In the genomic region with DNA sequence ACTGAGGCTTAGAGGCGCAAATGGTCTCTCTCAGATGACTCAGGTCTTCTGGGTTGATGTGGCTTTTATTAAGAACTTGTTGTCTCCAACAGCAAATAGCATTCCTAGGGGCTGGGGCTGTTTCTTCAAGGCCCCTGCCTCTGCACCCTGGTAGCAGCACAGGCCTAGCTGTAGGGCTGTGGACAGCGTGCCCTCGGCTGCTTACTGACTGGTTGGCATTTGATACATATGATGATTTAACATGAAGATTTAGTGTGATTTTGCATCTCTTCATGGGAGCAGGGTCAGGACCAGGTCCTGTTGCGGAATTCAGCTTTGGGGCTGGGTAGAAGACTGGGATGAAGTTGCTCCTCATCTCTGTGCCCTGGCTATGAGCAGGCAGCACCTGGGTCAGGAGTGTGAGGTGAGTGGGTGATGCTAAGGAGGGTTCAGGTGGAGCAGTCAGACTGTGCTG, we compare ENCODE assay signal across 9 cellular contexts. TPM values are rescaled to one million over a fixed set of nuclear protein-coding genes. Genes with fewer than 3 reads are reported as not detected.
A peak's percentile ranks its signal among the peaks of the same experiment; 100 is the strongest.
DNase-seq lines count a peak whose midpoint lies in the region; ATAC-seq and TF ChIP-seq lines count a peak whose summit lies in the region.
"Had no signal": no experiment of that assay in that cellular context is flagged by ENCODE, and none has a peak within 500 bp of the region (broad histone marks: within the 10 kb centered on the region; RNA-seq: fewer than 3 reads in every experiment).

No MANE protein-coding gene starts in this region.

- H3K27me3 ChIP-seq in GM23338 (ENCODE audit: insufficient read depth) (no peaks in the 10 kb centered on the region), Peyer's patch (no peaks in the 10 kb centered on the region), trophoblast cell (ENCODE audit: insufficient read depth, low read length) (no peaks in the 10 kb centered on the region), ovary (no peaks in the 10 kb centered on the region)

- H2BK5ac ChIP-seq in trophoblast cell (ENCODE audit: low read depth, low read length, poor library complexity), result peak overlapping the region; percentile 99

- H3K36me3 ChIP-seq in GM23338 (ENCODE audit: insufficient read depth) (no peaks in the 10 kb centered on the region), Peyer's patch (no peaks in the 10 kb centered on the region), trophoblast cell (ENCODE audit: control insufficient read depth in 1 of 2, insufficient read depth in 2 of 2, low read length in 2 of 2) (no peaks in the 10 kb centered on the region), ovary (no peaks in the 10 kb centered on the region)

- intact Hi-C loops in ovary (cut with DNase I), result no loop called here

- H3K9me3 ChIP-seq in Peyer's patch (no peaks in the 10 kb centered on the region), trophoblast cell (ENCODE audit: insufficient read depth, low read depth, low read length) (no peaks in the 10 kb centered on the region), ovary (no peaks in the 10 kb centered on the region)

- no peaks in the 10 kb centered on the region for H3F3A ChIP-seq in GM23338 (replicated peaks; ENCODE audit: low read depth)

- H2BK120ac ChIP-seq in trophoblast cell (ENCODE audit: insufficient read depth, low read length, poor library complexity), result peak overlapping the region; percentile 89

- H3K4ac ChIP-seq in trophoblast cell (ENCODE audit: low read depth, low read length), result peak overlapping the region; percentile 10

- peaks cover 54% of the 10 kb centered on the region for H3K4me1 Mint-ChIP-seq in GM23338

- no peak for TF ChIP-seq CTCF in GM23338 (conservative IDR thresholded peaks at IDR 0.05; ENCODE audit: low read depth in 2 of 2)
- no peak for TF ChIP-seq CTCF in Peyer's patch (IDR thresholded peaks at IDR 0.05)
- no peak for TF ChIP-seq CTCF in coronary artery (IDR thresholded peaks at IDR 0.05)
- TF ChIP-seq CTCF in ovary (IDR thresholded peaks at IDR 0.05), result no peak

- no peak for TF ChIP-seq POLR2A in Peyer's patch (IDR thresholded peaks at IDR 0.05)
- no peak for TF ChIP-seq POLR2A in ovary (IDR thresholded peaks at IDR 0.05)

- WGBS in trophoblast cell (ENCODE audit: extremely low coverage, insufficient coverage, insufficient read length), result no CpG with 5 or more reads among the region's 4 CpGs
- 95 to 99% (median 95%) methylated on average over 4 of the region's 4 CpGs for WGBS in ovary, 3 donors

- H3K4me2 ChIP-seq in GM23338, result peak overlapping the region; percentile 46; the same call in 1 of the 2 replicates
- H3K4me2 ChIP-seq in trophoblast cell (ENCODE audit: low read length), result peak overlapping the region; percentile 33

- H3K23ac ChIP-seq in trophoblast cell (ENCODE audit: low read length), result no peak overlapping the region

- H3K9me3 Mint-ChIP-seq in GM23338, result no peaks in the 10 kb centered on the region; the same call in 2 of the 3 replicates

- peaks cover 16% of the 10 kb centered on the region for H3K27me3 Mint-ChIP-seq in GM23338 (ENCODE audit: insufficient read depth, low read depth, poor library complexity)

- H3K4me1 ChIP-seq in GM23338 (ENCODE audit: insufficient read depth), result peaks cover 36% of the 10 kb centered on the region
- H3K4me1 ChIP-seq in Peyer's patch, result peaks cover 0 to 25% (median 0%) of the 10 kb centered on the region in 4 donors
- H3K4me1 ChIP-seq in trophoblast cell (ENCODE audit: control insufficient read depth in 1 of 2, insufficient read depth in 2 of 2, low read length in 2 of 2), result peaks cover 34 to 47% of the 10 kb centered on the region in 2 experiments
- H3K4me1 ChIP-seq in ovary (ENCODE audit: insufficient read depth), result peaks cover 3% of the 10 kb centered on the region

- no peak for ATAC-seq in GM23338

- no peak for TF ChIP-seq EP300 in ovary (IDR thresholded peaks at IDR 0.05)

- DNase-seq in GM23338 (ENCODE audit: low spot score) (no peak), Peyer's patch (no peak), coronary artery (ENCODE audit: low spot score) (no peak), trophoblast cell (no peak), hippocampal formation (lab: John Stamatoyannopoulos, UW) (no peak), ovary (no peak), NCI-H526 (lab: John Stamatoyannopoulos, UW) (no peak), hypothalamus (lab: John Stamatoyannopoulos, UW) (no peak)
- DNase-seq: NCI-H524 treated with DMSO at 0.1 percent for 48 hours had no signal

- peak overlapping the region; percentile 77 for H4K12ac ChIP-seq in trophoblast cell (ENCODE audit: low read depth, low read length)

- H4K91ac ChIP-seq in trophoblast cell (ENCODE audit: low read depth, low read length), result peak overlapping the region; percentile 94

- peak overlapping the region; percentile 63 for H2AK5ac ChIP-seq in trophoblast cell (ENCODE audit: low read length)

- peak overlapping the region; percentile 76 for H4K8ac ChIP-seq in trophoblast cell (ENCODE audit: low read depth, low read length)

- H3K4me3 ChIP-seq in GM23338, result no peak overlapping the region
- H3K4me3 ChIP-seq in Peyer's patch, result no peak overlapping the region
- no peak overlapping the region for H3K4me3 ChIP-seq in coronary artery
- H3K4me3 ChIP-seq in trophoblast cell (ENCODE audit: low read depth, low read length), result no peak overlapping the region
- no peak overlapping the region for H3K4me3 ChIP-seq in ovary

- H3K9ac ChIP-seq in trophoblast cell (ENCODE audit: low read length), result no peak overlapping the region

- H3K4me3 Mint-ChIP-seq in GM23338, result no peak overlapping the region; the same call in 2 of the 3 replicates

- H3K27ac ChIP-seq in GM23338 (ENCODE audit: low read depth) (no peak overlapping the region), Peyer's patch (peak overlapping the region in 3 of 4 donors; percentile 22 to 76 (median 50)), coronary artery (peak overlapping the region; percentile 15 to 61), trophoblast cell (ENCODE audit: low read depth, low read length) (peak overlapping the region; percentile 98), ovary (no peak overlapping the region)

- H3K79me2 ChIP-seq in GM23338 (replicated peaks; ENCODE audit: insufficient read depth) (no peaks in the 10 kb centered on the region), trophoblast cell (ENCODE audit: control insufficient read depth, insufficient read depth, low read length, poor library complexity) (no peaks in the 10 kb centered on the region)

- H3K9me2 ChIP-seq in GM23338 (ENCODE audit: insufficient read depth), result no peaks in the 10 kb centered on the region

- no peaks in the 10 kb centered on the region for H3K36me3 Mint-ChIP-seq in GM23338 (ENCODE audit: low read depth)

- H3K27ac Mint-ChIP-seq in GM23338, result peak overlapping the region; percentile 94

- no peaks in the 10 kb centered on the region for H4K20me1 ChIP-seq in GM23338 (replicated peaks; ENCODE audit: insufficient read depth)

- H3K14ac ChIP-seq in trophoblast cell (ENCODE audit: low read length), result peak overlapping the region; percentile 83

- peak overlapping the region; percentile 94 for H2BK12ac ChIP-seq in trophoblast cell (ENCODE audit: low read length)

- peaks cover 49% of the 10 kb centered on the region for H3K79me1 ChIP-seq in trophoblast cell (ENCODE audit: low read length)

- peak overlapping the region; percentile 85 for H3K18ac ChIP-seq in trophoblast cell (ENCODE audit: low read length)

- H2AFZ ChIP-seq in GM23338 (peak overlapping the region; percentile 95; the same call in 1 of the 2 replicates), trophoblast cell (ENCODE audit: insufficient read depth, low read length, poor library complexity) (peak overlapping the region; percentile 11)

TF ChIP-seq in GM23338, 12 proteins besides CTCF, POLR2A, EP300 and RAD21 (continues in another document):
- TF ChIP-seq, protein P1, sequence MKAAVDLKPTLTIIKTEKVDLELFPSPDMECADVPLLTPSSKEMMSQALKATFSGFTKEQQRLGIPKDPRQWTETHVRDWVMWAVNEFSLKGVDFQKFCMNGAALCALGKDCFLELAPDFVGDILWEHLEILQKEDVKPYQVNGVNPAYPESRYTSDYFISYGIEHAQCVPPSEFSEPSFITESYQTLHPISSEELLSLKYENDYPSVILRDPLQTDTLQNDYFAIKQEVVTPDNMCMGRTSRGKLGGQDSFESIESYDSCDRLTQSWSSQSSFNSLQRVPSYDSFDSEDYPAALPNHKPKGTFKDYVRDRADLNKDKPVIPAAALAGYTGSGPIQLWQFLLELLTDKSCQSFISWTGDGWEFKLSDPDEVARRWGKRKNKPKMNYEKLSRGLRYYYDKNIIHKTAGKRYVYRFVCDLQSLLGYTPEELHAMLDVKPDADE (IDR thresholded peaks at IDR 0.05), result no peak
- TF ChIP-seq EZH2phosphoT487 (IDR thresholded peaks at IDR 0.05; ENCODE audit: unreplicated experiment), result no peak
- TF ChIP-seq EZH2 (IDR thresholded peaks at IDR 0.05; ENCODE audit: low read depth, unreplicated experiment), result no peak

RNA-seq across cellular contexts. Expression of gene IER3, which starts 24.3 kb away (rescaled TPM):
- total RNA-seq in GM23338 (2014; rRNA removed; shearing (Covaris generic)), result 14.1 and 19.9 TPM in 2 replicates
- polyA plus RNA-seq in GM23338 (2016; fragmentation: Nextera tagmentation; extraction: Ambion mirVana), result 21.2 and 23.3 TPM in 2 replicates
- total RNA-seq in Peyer's patch, result 10 to 100 TPM in 3 of 4 donors, 1 to 10 TPM in 1; 6.7 to 16.4 (median 13.2) TPM
- polyA plus RNA-seq in trophoblast cell (2013), result 366 and 374 TPM in 2 replicates
- total RNA-seq in ovary, result 100 to 1,000 TPM in 1 of 7 donors, 10 to 100 TPM in 5, 1 to 10 TPM in 1; 9.7 to 221 (median 20.6) TPM
- 10 to 100 TPM; 16.1 to 30.6 TPM for polyA plus RNA-seq in ovary

RNA-seq across cellular contexts. Expression of gene FLOT1, which starts 26.2 kb away (rescaled TPM):
- total RNA-seq in GM23338 (2014; rRNA removed; shearing (Covaris generic)), result 70.4 and 94.5 TPM in 2 replicates
- polyA plus RNA-seq in GM23338 (2016; fragmentation: Nextera tagmentation; extraction: Ambion mirVana) (72.2 and 75.1 TPM in 2 replicates), ovary (100 to 1,000 TPM; 124 to 180 TPM)
- total RNA-seq in Peyer's patch (100 to 1,000 TPM in 2 of 4 donors, 10 to 100 TPM in 2; 74.1 to 151 (median 100) TPM), ovary (100 to 1,000 TPM in 6 of 7 donors, 10 to 100 TPM in 1; 64.1 to 154 (median 116) TPM)
- 66.9 and 72.1 TPM in 2 replicates for polyA plus RNA-seq in trophoblast cell (2013)

RNA-seq across cellular contexts. Expression of gene TUBB, which starts 48.5 kb away (rescaled TPM):
- total RNA-seq in GM23338 (2014; rRNA removed; shearing (Covaris generic)), result 1,591 and 1,704 TPM in 2 replicates
- polyA plus RNA-seq in GM23338 (2016; fragmentation: Nextera tagmentation; extraction: Ambion mirVana) (1,041 and 1,059 TPM in 2 replicates), ovary (100 to 1,000 TPM; 370 to 772 TPM)
- total RNA-seq in Peyer's patch (100 to 1,000 TPM in 1 of 4 donors, 10 to 100 TPM in 3; 69.9 to 188 (median 95.6) TPM), ovary (100 to 1,000 TPM; 242 to 697 (median 630) TPM)
- 1,464 and 1,542 TPM in 2 replicates for polyA plus RNA-seq in trophoblast cell (2013)

RNA-seq across cellular contexts. Expression of gene MDC1, which starts 51.6 kb away (rescaled TPM):
- total RNA-seq in GM23338 (2014; rRNA removed; shearing (Covaris generic)), result 28.9 and 32.7 TPM in 2 replicates
- 17.2 and 19.7 TPM in 2 replicates for polyA plus RNA-seq in GM23338 (2016; fragmentation: Nextera tagmentation; extraction: Ambion mirVana)
- 10 to 100 TPM in 3 of 4 donors, 1 to 10 TPM in 1; 7.5 to 51.2 (median 19.4) TPM for total RNA-seq in Peyer's patch
- 29.1 and 32.3 TPM in 2 replicates for polyA plus RNA-seq in trophoblast cell (2013)
- 10 to 100 TPM; 13.1 to 62.5 (median 43.9) TPM for total RNA-seq in ovary
- 10 to 100 TPM; 20.1 to 39.0 TPM for polyA plus RNA-seq in ovary

Comparison
In these comparisons a context has a peak if more than half of its experiments do, and no peak if none do; other contexts are left out.
1. H3K27ac ChIP-seq: peak in Peyer's patch (3 of 4), coronary artery (2 of 2) and trophoblast cell (single experiment); none in GM23338 (single experiment) and ovary (0 of 2).